ENCODE assay signal across 16 cellular contexts in the genomic region with DNA sequence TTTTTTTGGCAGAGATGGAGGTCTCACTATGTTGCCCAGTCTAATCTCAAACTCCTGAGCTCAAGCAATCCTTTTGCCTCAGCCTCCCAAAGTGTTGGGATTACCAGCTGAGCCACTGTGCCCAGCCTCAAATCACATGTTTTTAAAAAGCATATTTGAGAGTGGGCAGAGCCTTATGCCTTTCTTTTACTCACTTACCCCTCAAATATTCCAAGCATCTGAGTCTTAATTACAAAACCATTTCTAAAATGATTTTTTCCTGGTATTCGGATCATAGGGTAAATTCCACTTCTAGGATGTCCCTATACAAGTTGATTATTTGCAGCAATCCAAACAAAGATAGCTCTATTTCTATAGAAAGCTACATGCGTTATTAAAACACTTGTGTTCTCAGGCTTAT.
"Had no signal": no experiment of that assay in that cellular context is flagged by ENCODE, and none has a peak within 500 bp of the region (broad histone marks: within the 10 kb centered on the region; RNA-seq: fewer than 3 reads in every experiment).

No MANE protein-coding gene starts in this region.

- H3K36me3 ChIP-seq: ovary, vagina had no signal

- H3K27ac ChIP-seq: left lung, ovary, tibial artery, vagina had no signal

- H3K9me3 ChIP-seq: heart left ventricle, left lung, ovary, tibial artery, vagina had no signal

- DNase-seq: activated CD4-positive, alpha-beta T cell treated with anti-CD3 and anti-CD28 coated beads for 1 hour; activated CD4-positive, alpha-beta T cell treated with anti-CD3 and anti-CD28 coated beads, Interleukin-2, amount 50 U/mL, for 48 hours; activated gamma-delta T cell; activated T-cell treated with anti-CD3 and anti-CD28 coated beads, Interleukin-2, amount 50 U/mL, for 4 hours; caudate nucleus; dermis blood vessel endothelial cell; endodermal cell; erythroblast; heart left ventricle; left lung; ovary; stimulated activated CD4-positive, alpha-beta T cell treated with anti-CD3 and anti-CD28 coated beads, Interleukin-4, amount 100 ng/mL, for 4 hours; SW 1271; tibial artery had no signal

- H3K27me3 ChIP-seq: heart left ventricle, left lung, ovary, tibial artery, vagina had no signal

- H3K4me3 ChIP-seq: heart left ventricle, left lung, ovary, tibial artery, vagina had no signal

- FAIRE-seq: islet of Langerhans had no signal

- ATAC-seq: heart left ventricle, left lung had no signal
